ENCODE assay signal across 8 cellular contexts in the genomic region with DNA sequence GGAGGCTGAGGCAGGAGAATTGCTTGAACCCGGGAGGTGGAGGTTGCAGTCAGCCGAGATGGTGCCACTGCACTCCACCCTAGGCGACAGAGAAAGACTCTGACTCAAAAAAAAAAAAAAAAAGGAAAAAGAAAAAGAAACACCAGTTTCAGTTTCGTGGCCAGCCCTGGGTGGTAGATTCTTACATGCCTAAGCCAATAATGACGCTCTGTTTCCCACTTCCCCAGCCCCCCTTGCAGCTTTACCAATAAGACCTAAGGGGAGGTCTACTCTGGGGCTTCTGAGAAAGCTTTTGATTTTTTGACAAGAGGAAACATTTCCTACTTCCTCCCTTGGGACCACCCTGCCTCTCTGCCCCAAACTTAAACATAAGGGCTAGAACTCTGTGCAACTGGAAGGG. TPM values are rescaled to one million over a fixed set of nuclear protein-coding genes. Genes with fewer than 3 reads are reported as not detected.
A peak's percentile ranks its signal among the peaks of the same experiment; 100 is the strongest.
DNase-seq lines count a peak whose midpoint lies in the region; ATAC-seq, FAIRE-seq and TF ChIP-seq lines count a peak whose summit lies in the region.

No MANE protein-coding gene starts in this region.

- H3K27ac ChIP-seq in SJSA1 (peak overlapping the region; percentile 39; the same call in 1 of the 2 replicates), astrocyte (ENCODE audit: low read depth, low read length) (no peak overlapping the region), small intestine (ENCODE audit: low read depth in 1 of 2, low read length in 1 of 2) (peak overlapping the region in 1 of 2 donors; percentile 36), smooth muscle cell (ENCODE audit: low read depth) (no peak overlapping the region)

- H2AFZ ChIP-seq in astrocyte (ENCODE audit: low read depth, low read length) (peak overlapping the region; percentile 22), smooth muscle cell (ENCODE audit: low read depth) (no peak overlapping the region)

- H3K4me3 ChIP-seq in SJSA1: no peak overlapping the region
- no peak overlapping the region for H3K4me3 ChIP-seq in astrocyte (ENCODE audit: insufficient read depth, low read depth, low read length)
- no peak overlapping the region for H3K4me3 ChIP-seq in small intestine (ENCODE audit: low read depth in 1 of 2, low read length in 2 of 2)
- no peak overlapping the region for H3K4me3 ChIP-seq in smooth muscle cell

- H3K4me2 ChIP-seq in astrocyte (ENCODE audit: low read length) (peak overlapping the region; percentile 11), smooth muscle cell (no peak overlapping the region)

- no peaks in the 10 kb centered on the region for H3K9me3 Mint-ChIP-seq in astrocyte (ENCODE audit: unreplicated experiment)

- no peak for FAIRE-seq in astrocyte (lab: Jason Lieb, UNC)
- FAIRE-seq in small intestine (lab: Jason Lieb, UNC): no peak

- H3K9ac ChIP-seq in astrocyte (ENCODE audit: low read length) (no peak overlapping the region), smooth muscle cell (ENCODE audit: low read depth) (no peak overlapping the region)

- H3K4me1 ChIP-seq in SJSA1 (replicated peaks) (peaks cover 49% of the 10 kb centered on the region), astrocyte (ENCODE audit: insufficient read depth, low read length) (peaks cover 22% of the 10 kb centered on the region), small intestine (ENCODE audit: control insufficient read depth in 2 of 2, insufficient read depth in 1 of 2, low read depth in 1 of 2, low read length in 1 of 2) (no peaks in the 10 kb centered on the region), smooth muscle cell (ENCODE audit: low read depth) (no peaks in the 10 kb centered on the region)

- peak overlapping the region; percentile 50 for H3K27ac Mint-ChIP-seq in astrocyte (ENCODE audit: unreplicated experiment)

- no peaks in the 10 kb centered on the region for H3K27me3 ChIP-seq in SJSA1 (replicated peaks)
- H3K27me3 ChIP-seq in astrocyte (ENCODE audit: insufficient read depth, low read length): no peaks in the 10 kb centered on the region
- no peaks in the 10 kb centered on the region for H3K27me3 ChIP-seq in small intestine (ENCODE audit: control insufficient read depth in 2 of 2, insufficient read depth in 2 of 2, low read length in 2 of 2)
- no peaks in the 10 kb centered on the region for H3K27me3 ChIP-seq in smooth muscle cell (ENCODE audit: low read depth)

- H3K36me3 ChIP-seq in SJSA1: no peaks in the 10 kb centered on the region
- no peaks in the 10 kb centered on the region for H3K36me3 ChIP-seq in astrocyte (ENCODE audit: insufficient read depth, low read length)
- H3K36me3 ChIP-seq in small intestine (ENCODE audit: control insufficient read depth in 2 of 2, insufficient read depth in 2 of 2, low read length in 2 of 2): no peaks in the 10 kb centered on the region
- no peaks in the 10 kb centered on the region for H3K36me3 ChIP-seq in smooth muscle cell (ENCODE audit: low read depth)

- H4K20me1 ChIP-seq in astrocyte (ENCODE audit: insufficient read depth, low read length): no peaks in the 10 kb centered on the region
- no peaks in the 10 kb centered on the region for H4K20me1 ChIP-seq in smooth muscle cell (ENCODE audit: low read depth)

- TF ChIP-seq CTCF in astrocyte (IDR thresholded peaks at IDR 0.05; ENCODE audit: insufficient read depth, low read depth, low read length): no peak
- no peak for TF ChIP-seq CTCF in smooth muscle cell (IDR thresholded peaks at IDR 0.05; ENCODE audit: borderline replicate concordance, insufficient read depth, poor library complexity, severe bottlenecking)

- H3F3A ChIP-seq in smooth muscle cell (ENCODE audit: low read depth): no peaks in the 10 kb centered on the region

- 42 to 73% (median 50%) methylated on average over 4 to 5 of the region's 5 CpGs for WGBS in small intestine, 3 donors
- WGBS in smooth muscle cell (ENCODE audit: low lambda C conversion rate): 92% methylated on average over 3 of the region's 5 CpGs

- H3K36me3 Mint-ChIP-seq in astrocyte (ENCODE audit: low read depth, unreplicated experiment): no peaks in the 10 kb centered on the region

- no peaks in the 10 kb centered on the region for H3K27me3 Mint-ChIP-seq in astrocyte (ENCODE audit: low read depth, unreplicated experiment)

- no peak overlapping the region for H3K4me3 Mint-ChIP-seq in astrocyte (ENCODE audit: unreplicated experiment)

- H3K4me1 Mint-ChIP-seq in astrocyte (ENCODE audit: low read depth, unreplicated experiment): peaks cover 3% of the 10 kb centered on the region

- H3K9me3 ChIP-seq in SJSA1 (replicated peaks) (no peaks in the 10 kb centered on the region; the same call in 1 of the 2 replicates), astrocyte (ENCODE audit: insufficient read depth, low read depth, low read length) (no peaks in the 10 kb centered on the region), small intestine (ENCODE audit: control insufficient read depth, low read depth) (no peaks in the 10 kb centered on the region), smooth muscle cell (replicated peaks; ENCODE audit: low read depth) (no peaks in the 10 kb centered on the region)

- DNase-seq in SJSA1 (ENCODE audit: low read depth in 1 of 2, low spot score in 2 of 2) (peak; percentile 31 to 47), astrocyte (ENCODE audit: low read depth) (no peak), SHP77 treated with DMSO at 0.1 percent for 48 hours (lab: John Stamatoyannopoulos, UW) (no peak), small intestine (no peak), amniotic stem cell (lab: John Stamatoyannopoulos, UW) (no peak), smooth muscle cell (lab: John Stamatoyannopoulos, UW; ENCODE audit: unreplicated experiment) (no peak)
- peak; percentile 25 to 45 for DNase-seq in stimulated activated CD8-positive, alpha-beta memory T cell treated with anti-CD3 and anti-CD28 coated beads, Interleukin-15, amount 100 ng/mL, for 48 hours (ENCODE audit: low read depth in 2 of 2)

- peak; percentile 67 for ATAC-seq in GM21529 (IDR thresholded peaks at IDR 0.05; ENCODE audit: unreplicated experiment)

- H3K79me2 ChIP-seq in astrocyte (ENCODE audit: insufficient read depth, low read length) (no peaks in the 10 kb centered on the region), smooth muscle cell (ENCODE audit: low read depth) (no peaks in the 10 kb centered on the region)

RNA-seq across cellular contexts. Expression of a gene that starts 30.0 kb away (rescaled TPM):
- 10.2 and 19.8 TPM in 2 replicates for total RNA-seq in SJSA1 (2014; rRNA removed; shearing (Covaris generic))
- 17.4 and 22.9 TPM in 2 replicates for total RNA-seq in astrocyte
- 1 to 10 TPM; 4.9 to 7.6 (median 6.9) TPM for polyA plus RNA-seq in small intestine
- 2.6 and 6.3 TPM in 2 replicates for total RNA-seq in smooth muscle cell
- 1.5 and 1.7 TPM in 2 replicates for polyA plus RNA-seq in smooth muscle cell

Comparison
In these comparisons a context has a peak if more than half of its experiments do, and no peak if none do; other contexts are left out.
1. DNase-seq: peak in SJSA1 (2 of 2) and stimulated activated CD8-positive, alpha-beta memory T cell treated with anti-CD3 and anti-CD28 coated beads, Interleukin-15, amount 100 ng/mL, for 48 hours (2 of 2); none in astrocyte (single experiment), SHP77 treated with DMSO at 0.1 percent for 48 hours (single experiment), small intestine (single experiment), amniotic stem cell (single experiment) and smooth muscle cell (single experiment).